In genomic region chr2:95013726-95014125, GRCh38 we compare ENCODE assay signal across 26 cellular contexts. TPM values are rescaled to one million over a fixed set of nuclear protein-coding genes. Genes with fewer than 3 reads are reported as not detected.
"Had no signal": no experiment of that assay in that cellular context is flagged by ENCODE, and none has a peak within 500 bp of the region (broad histone marks: within the 10 kb centered on the region; RNA-seq: fewer than 3 reads in every experiment).

No MANE protein-coding gene starts in this region.

- H3K36me3 Mint-ChIP-seq: activated naive CD4-positive, alpha-beta T cell treated with anti-CD3 and anti-CD28 coated beads, Interleukin-2, amount 50 U/mL, for 72 hours; immature natural killer cell; stimulated activated naive B cell treated with anti-CD40 and anti-IgM and Interleukin-4, amounts not matched to agents 10 μg/mL and 1 μg/mL and 100 μg/mL, for 72 hours had no signal

- H3K9me3 Mint-ChIP-seq: activated CD8-positive, alpha-beta T cell treated with anti-CD3 and anti-CD28 coated beads for 36 hours; activated naive CD4-positive, alpha-beta T cell treated with anti-CD3 and anti-CD28 coated beads, Interleukin-2, amount 50 U/mL, for 72 hours; activated T-cell treated with anti-CD3 and anti-CD28 coated beads, Interleukin-2, amount 50 U/mL, for 72 hours; endodermal cell; immature natural killer cell; naive thymus-derived CD4-positive, alpha-beta T cell; neural crest cell; stimulated activated naive B cell treated with anti-CD40 and anti-IgM and Interleukin-4, amounts not matched to agents 10 μg/mL and 1 μg/mL and 100 μg/mL, for 72 hours had no signal

- H3K4me3 Mint-ChIP-seq: activated CD8-positive, alpha-beta T cell treated with anti-CD3 and anti-CD28 coated beads for 36 hours; activated T-cell treated with anti-CD3 and anti-CD28 coated beads, Interleukin-2, amount 50 U/mL, for 72 hours; endodermal cell; immature natural killer cell; naive thymus-derived CD4-positive, alpha-beta T cell; neural crest cell; stimulated activated naive B cell treated with anti-CD40 and anti-IgM and Interleukin-4, amounts not matched to agents 10 μg/mL and 1 μg/mL and 100 μg/mL, for 72 hours had no signal

- H3K27ac Mint-ChIP-seq: activated CD8-positive, alpha-beta T cell treated with anti-CD3 and anti-CD28 coated beads for 36 hours; activated T-cell treated with anti-CD3 and anti-CD28 coated beads, Interleukin-2, amount 50 U/mL, for 72 hours; endodermal cell; immature natural killer cell; stimulated activated naive B cell treated with anti-CD40 and anti-IgM and Interleukin-4, amounts not matched to agents 10 μg/mL and 1 μg/mL and 100 μg/mL, for 72 hours had no signal

- H3K4me1 Mint-ChIP-seq: endodermal cell, immature natural killer cell had no signal

- DNase-seq: activated CD4-positive, alpha-beta T cell treated with anti-CD3 and anti-CD28 coated beads, Interleukin-2, amount 50 U/mL, for 1 hour; activated CD4-positive, CD25-positive, alpha-beta regulatory T cell treated with anti-CD3 and anti-CD28 coated beads, Interleukin-2, amount 50 U/mL, for 72 hours; activated CD8-positive, alpha-beta T cell treated with anti-CD3 and anti-CD28 coated beads for 36 hours; activated naive CD4-positive, alpha-beta T cell; activated T-cell treated with anti-CD3 and anti-CD28 coated beads, Interleukin-2, amount 50 U/mL, for 72 hours; cerebellar nuclear complex; cortex of kidney; endodermal cell; foreskin fibroblast; heart left ventricle; immature natural killer cell; kidney; naive thymus-derived CD4-positive, alpha-beta T cell; occipital lobe; stimulated activated CD4-positive, alpha-beta T cell treated with anti-CD3 and anti-CD28 coated beads, Interleukin-15, amount 100 ng/mL, for 24 hours; stimulated activated CD4-positive, alpha-beta T cell treated with anti-CD3 and anti-CD28 coated beads, Interleukin-2, amount 100 ng/mL, for 24 hours; stimulated activated naive B cell treated with anti-CD40 and anti-IgM and Interleukin-4, amounts not matched to agents 10 μg/mL and 1 μg/mL and 100 μg/mL, for 72 hours; stomach; T-helper 2 cell; testis; transverse colon had no signal

- H3K27me3 Mint-ChIP-seq: activated CD8-positive, alpha-beta T cell treated with anti-CD3 and anti-CD28 coated beads for 36 hours; naive thymus-derived CD4-positive, alpha-beta T cell had no signal

- ATAC-seq: activated T-cell treated with anti-CD3 and anti-CD28 coated beads, Interleukin-2, amount 50 U/mL, for 72 hours; esophagus mucosa; heart left ventricle; naive thymus-derived CD4-positive, alpha-beta T cell had no signal

RNA-seq across cellular contexts. Expression of gene MAL, which starts 11.8 kb away (rescaled TPM):
- total RNA-seq: endodermal cell, occipital lobe, pulmonary artery endothelial cell, smooth muscle cell had no signal
